ENCODE assay signal across 8 cellular contexts in the genomic region with DNA sequence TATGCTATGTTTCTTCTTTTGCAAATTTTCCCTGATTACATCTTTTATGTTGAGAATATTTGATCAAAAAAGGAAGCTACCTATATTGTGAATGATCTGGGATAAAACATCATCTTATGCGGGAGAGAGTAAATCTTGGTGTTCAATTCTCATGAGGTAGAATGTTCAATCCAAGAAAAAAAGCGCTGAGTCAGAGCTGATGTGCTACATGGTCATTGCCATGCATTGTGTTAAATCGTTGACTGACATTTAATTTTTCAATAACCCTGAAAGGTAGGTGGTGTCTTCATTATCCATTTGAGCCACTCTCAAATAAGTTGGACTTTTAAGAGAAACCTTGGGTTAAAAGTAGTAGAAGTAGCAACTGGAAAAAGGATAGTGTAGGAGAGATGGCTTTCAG. TPM values are rescaled to one million over a fixed set of nuclear protein-coding genes. Genes with fewer than 3 reads are reported as not detected.
DNase-seq lines count a peak whose midpoint lies in the region; ATAC-seq, FAIRE-seq and TF ChIP-seq lines count a peak whose summit lies in the region.
"Not testable (repeated sequence)": the region's sequence is repeated elsewhere in the genome, so short reads cannot be mapped to it uniquely, and the experiment has no call there.

No MANE protein-coding gene starts in this region.

- not testable (repeated sequence) for FAIRE-seq in A549 (lab: Jason Lieb, UNC); HepG2 (lab: Jason Lieb, UNC)

- not testable (repeated sequence) for H3K9me3 Mint-ChIP-seq in activated CD8-positive, alpha-beta T cell treated with anti-CD3 and anti-CD28 coated beads, Interleukin-2, amount 10 ng/mL, durations not matched to agents 7 days and 5 days (ENCODE audit: insufficient read depth); central memory CD8-positive, alpha-beta T cell; stimulated activated naive B cell treated with anti-CD40 and anti-IgM and Interleukin-4, amounts not matched to agents 10 μg/mL and 1 μg/mL and 100 μg/mL, for 72 hours

- peak overlapping the region; percentile 88 for H3K27ac Mint-ChIP-seq in activated CD8-positive, alpha-beta T cell treated with anti-CD3 and anti-CD28 coated beads, Interleukin-2, amount 10 ng/mL, durations not matched to agents 7 days and 5 days
- peak overlapping the region; percentile 15 for H3K27ac Mint-ChIP-seq in central memory CD8-positive, alpha-beta T cell (ENCODE audit: low read depth)
- H3K27ac Mint-ChIP-seq in stimulated activated naive B cell treated with anti-CD40 and anti-IgM and Interleukin-4, amounts not matched to agents 10 μg/mL and 1 μg/mL and 100 μg/mL, for 72 hours = peak overlapping the region; percentile 31

- H3K4me1 ChIP-seq in A549 = not testable (repeated sequence)
- H3K4me1 ChIP-seq in DND-41 (ENCODE audit: insufficient read depth, low read length) (peaks cover 35% of the 10 kb centered on the region), OCI-LY3 (ENCODE audit: low read length) (peaks cover 15% of the 10 kb centered on the region), HepG2 (ENCODE audit: insufficient read depth, low read length) (peaks cover 38% of the 10 kb centered on the region)

- TF ChIP-seq CTCF in A549 (IDR thresholded peaks at IDR 0.05); DND-41 (IDR thresholded peaks at IDR 0.05; ENCODE audit: borderline replicate concordance, extremely low read depth, low read length, poor library complexity, severe bottlenecking); OCI-LY3 (IDR thresholded peaks at IDR 0.05; ENCODE audit: low read depth, low read length); HepG2 (CRISPR knock-in tag; IDR thresholded peaks at IDR 0.05): not testable (repeated sequence)

- H3K27ac ChIP-seq in A549; DND-41 (ENCODE audit: low read length); OCI-LY3 (ENCODE audit: low read length): not testable (repeated sequence)
- H3K27ac ChIP-seq in HepG2 (ENCODE audit: extremely low read length, insufficient read depth, low read length) = peak overlapping the region; percentile 86

- not testable (repeated sequence) for H3K4me3 Mint-ChIP-seq in activated CD8-positive, alpha-beta T cell treated with anti-CD3 and anti-CD28 coated beads, Interleukin-2, amount 10 ng/mL, durations not matched to agents 7 days and 5 days; central memory CD8-positive, alpha-beta T cell; stimulated activated naive B cell treated with anti-CD40 and anti-IgM and Interleukin-4, amounts not matched to agents 10 μg/mL and 1 μg/mL and 100 μg/mL, for 72 hours

- H3K36me3 Mint-ChIP-seq in activated CD8-positive, alpha-beta T cell treated with anti-CD3 and anti-CD28 coated beads, Interleukin-2, amount 10 ng/mL, durations not matched to agents 7 days and 5 days (ENCODE audit: low read depth) = peaks cover 42% of the 10 kb centered on the region
- H3K36me3 Mint-ChIP-seq in central memory CD8-positive, alpha-beta T cell (ENCODE audit: insufficient read depth); stimulated activated naive B cell treated with anti-CD40 and anti-IgM and Interleukin-4, amounts not matched to agents 10 μg/mL and 1 μg/mL and 100 μg/mL, for 72 hours: not testable (repeated sequence)

- H3K4me1 Mint-ChIP-seq in activated CD8-positive, alpha-beta T cell treated with anti-CD3 and anti-CD28 coated beads, Interleukin-2, amount 10 ng/mL, durations not matched to agents 7 days and 5 days (ENCODE audit: low read depth) = peaks cover 56% of the 10 kb centered on the region
- peaks cover 25% of the 10 kb centered on the region for H3K4me1 Mint-ChIP-seq in central memory CD8-positive, alpha-beta T cell
- H3K4me1 Mint-ChIP-seq in stimulated activated naive B cell treated with anti-CD40 and anti-IgM and Interleukin-4, amounts not matched to agents 10 μg/mL and 1 μg/mL and 100 μg/mL, for 72 hours = peaks cover 28 to 37% of the 10 kb centered on the region in 2 donors

- TF ChIP-seq RAD21 in A549 (conservative IDR thresholded peaks at IDR 0.05 in 1 of 2, IDR thresholded peaks at IDR 0.05 in 1 of 2); HepG2 (CRISPR knock-in tag; IDR thresholded peaks at IDR 0.05): not testable (repeated sequence)

- H3K4me2 ChIP-seq in A549 = not testable (repeated sequence)
- H3K4me2 ChIP-seq in DND-41 (ENCODE audit: insufficient read depth, low read length) (0 out of 2 replicates have a peak overlapping the region, but pooled peaks have one; percentile 64), OCI-LY3 (ENCODE audit: low read length) (peak overlapping the region; percentile 59), HepG2 (ENCODE audit: low read depth, low read length) (peak overlapping the region; percentile 78)

- H3K4me3 ChIP-seq in A549; DND-41 (ENCODE audit: low read depth in 1 of 2, low read length in 2 of 2); OCI-LY3 (ENCODE audit: low read length); HepG2 (replicated peaks in 1 of 3; ENCODE audit: insufficient read depth in 1 of 3, low read depth in 2 of 3, low read length in 3 of 3): not testable (repeated sequence)

- TF ChIP-seq POLR2A in A549 (IDR thresholded peaks at IDR 0.05; ENCODE audit: low read length); HepG2 (IDR thresholded peaks at IDR 0.05; ENCODE audit: insufficient read depth in 1 of 2, low read depth in 2 of 2, low read length in 2 of 2): not testable (repeated sequence)

- ATAC-seq in A549; DND-41 (ENCODE audit: insufficient read depth, low read depth); activated CD8-positive, alpha-beta T cell treated with anti-CD3 and anti-CD28 coated beads, Interleukin-2, amount 10 ng/mL, durations not matched to agents 7 days and 5 days; central memory CD8-positive, alpha-beta T cell (replicated peaks; ENCODE audit: extremely low read depth, poor library complexity, severe bottlenecking); HepG2; stimulated activated naive B cell treated with anti-CD40 and anti-IgM and Interleukin-4, amounts not matched to agents 10 μg/mL and 1 μg/mL and 100 μg/mL, for 72 hours (replicated peaks): not testable (repeated sequence)

- not testable (repeated sequence) for H3K27me3 ChIP-seq in DND-41 (ENCODE audit: insufficient read depth, low read length, poor library complexity); OCI-LY3 (ENCODE audit: low read depth, low read length); HepG2 (ENCODE audit: control insufficient read depth in 1 of 2, insufficient read depth in 2 of 2, low read length in 2 of 2)

- POLR2A ChIA-PET in A549 (lab: Yijun Ruan, JAX); HepG2 (lab: Yijun Ruan, JAX): not testable (repeated sequence)
- POLR2A ChIA-PET in activated CD8-positive, alpha-beta T cell treated with anti-CD3 and anti-CD28 coated beads, Interleukin-2, amount 10 ng/mL, durations not matched to agents 7 days and 5 days (lab: Charles Lee) = interaction anchor here (0.6 kb wide), 2 partner anchors 39 to 46 kb away, joined by 3 read pairs; no protein-coding TSS in a partner anchor

- H3K79me2 ChIP-seq in DND-41 (ENCODE audit: insufficient read depth, low read length); OCI-LY3 (ENCODE audit: low read length); HepG2 (ENCODE audit: insufficient read depth, low read length): not testable (repeated sequence)

- not testable (repeated sequence) for H3K9me3 ChIP-seq in A549; DND-41 (ENCODE audit: insufficient read depth, low read length, severe bottlenecking); OCI-LY3 (ENCODE audit: insufficient read depth, low read length); HepG2 (ENCODE audit: low read length)

- H3K27me3 Mint-ChIP-seq in activated CD8-positive, alpha-beta T cell treated with anti-CD3 and anti-CD28 coated beads, Interleukin-2, amount 10 ng/mL, durations not matched to agents 7 days and 5 days (ENCODE audit: low read depth); central memory CD8-positive, alpha-beta T cell; stimulated activated naive B cell treated with anti-CD40 and anti-IgM and Interleukin-4, amounts not matched to agents 10 μg/mL and 1 μg/mL and 100 μg/mL, for 72 hours: not testable (repeated sequence)

- 86% methylated on average over 3 of the region's 3 CpGs for WGBS in A549 (ENCODE audit: missing lambda C conversion rate)
- WGBS in HepG2 (ENCODE audit: low lambda C conversion rate) = 92% methylated on average over 3 of the region's 3 CpGs

- in situ Hi-C loops in KBM-7 (cut with MboI; ENCODE audit: low pct_unique_long_range_greater_than_20kb, low sequenced_read_pairs); HepG2 (cut with HindIII; ENCODE audit: extremely low pct_ligation_motif_present, low pct_unique_long_range_greater_than_20kb): not testable (repeated sequence)

- not testable (repeated sequence) for H2AFZ ChIP-seq in DND-41 (ENCODE audit: low read depth, low read length); OCI-LY3 (ENCODE audit: low read depth, low read length); HepG2 (ENCODE audit: low read length)

- not testable (repeated sequence) for DNase-seq in A549 (ENCODE audit: low read depth in 1 of 2, low spot score in 1 of 2); DND-41; activated CD8-positive, alpha-beta T cell treated with anti-CD3 and anti-CD28 coated beads, Interleukin-2, amount 10 ng/mL, durations not matched to agents 7 days and 5 days; central memory CD8-positive, alpha-beta T cell (ENCODE audit: low spot score in 2 of 2); HepG2 (ENCODE audit: low spot score); stimulated activated naive B cell treated with anti-CD40 and anti-IgM and Interleukin-4, amounts not matched to agents 10 μg/mL and 1 μg/mL and 100 μg/mL, for 72 hours
- DNase-seq in KBM-7 = peak; percentile 15

- H3K9ac ChIP-seq in DND-41 (ENCODE audit: low read depth, low read length); OCI-LY3 (ENCODE audit: low read length); HepG2 (ENCODE audit: insufficient read depth, low read depth, low read length): not testable (repeated sequence)

- TF ChIP-seq EP300 in A549 (IDR thresholded peaks at IDR 0.05); HepG2 (IDR thresholded peaks at IDR 0.05; ENCODE audit: low read depth in 2 of 2, low read length in 2 of 2); HepG2 (CRISPR knock-in tag; IDR thresholded peaks at IDR 0.05; ENCODE audit: borderline replicate concordance): not testable (repeated sequence)

- not testable (repeated sequence) for H3K36me3 ChIP-seq in DND-41 (ENCODE audit: insufficient read depth, low read length); OCI-LY3 (replicated peaks; ENCODE audit: low read depth, low read length); HepG2 (replicated peaks in 1 of 2; ENCODE audit: control insufficient read depth in 1 of 2, insufficient read depth in 2 of 2, low read length in 2 of 2)

- intact Hi-C loops in HepG2 (cut with micrococcal nuclease; ENCODE audit: unreplicated experiment) = loop anchor here (5.0 kb wide), 1 partner anchor 73 kb away; a partner anchor contains a TSS

- not testable (repeated sequence) for H4K20me1 ChIP-seq in DND-41 (ENCODE audit: insufficient read depth, low read length); HepG2 (ENCODE audit: insufficient read depth, low read length)
- H4K20me1 ChIP-seq in OCI-LY3 (ENCODE audit: insufficient read depth, low read length) = peaks cover 20% of the 10 kb centered on the region

- not testable (repeated sequence) for BruUV-seq in HepG2 (replicated peaks; lab: Mats Ljungman, UMichigan)

- CTCF ChIA-PET in A549 (lab: Yijun Ruan, JAX); HepG2 (lab: Yijun Ruan, JAX; ENCODE audit: low intra/inter-chr PET ratio, low total read pairs): not testable (repeated sequence)
- CTCF ChIA-PET in activated CD8-positive, alpha-beta T cell treated with anti-CD3 and anti-CD28 coated beads, Interleukin-2, amount 10 ng/mL, durations not matched to agents 7 days and 5 days (lab: Charles Lee) = interaction anchor here (1.3 to 4.4 kb wide), 2 partner anchors 45 to 123 kb away, joined by 3 to 13 read pairs; no protein-coding TSS in a partner anchor

RNA-seq across cellular contexts. Expression of a gene that starts 47.4 kb away (rescaled TPM):
- polyA plus RNA-seq in A549 (2011; rRNA removed) (17.3 and 21.6 TPM in 2 replicates), A549 (2017; fragmentation: RNase III; extraction: RNeasy Plus Mini Kit Qiagen cat#74134 plus additional on column Dnase treatment) (10.7 to 13.6 TPM (median 12.2 TPM) in 3 replicates), HepG2 (2011; rRNA removed) (7.3 and 9.2 TPM in 2 replicates)
- 6.4 and 6.6 TPM in 2 replicates for polyA plus RNA-seq in A549 (2012; cell fraction: cytosol; rRNA removed)
- polyA plus RNA-seq in A549 (2012; cell fraction: nucleus; rRNA removed) = 2.2 and 4.7 TPM in 2 replicates
- 6.9 and 8.1 TPM in 2 replicates for polyA minus RNA-seq in A549 (2011; rRNA and poly(A)+ RNA removed)
- total RNA-seq in activated CD8-positive, alpha-beta T cell treated with anti-CD3 and anti-CD28 coated beads, Interleukin-2, amount 10 ng/mL, durations not matched to agents 7 days and 5 days = 10 to 100 TPM; 32.9 to 36.4 TPM
- 14.4 and 17.6 TPM in 2 replicates for total RNA-seq in HepG2 (2016; rRNA removed; fragmentation: Illumina TruSeq; extraction: Trizol)
- 52.4 and 52.6 TPM in 2 replicates for total RNA-seq in HepG2 (2016; cell fraction: cytosol; rRNA removed; fragmentation: Illumina TruSeq; extraction: Trizol; ENCODE audit: low read depth)
- total RNA-seq in HepG2 (2016; cell fraction: insoluble cytoplasmic fraction; rRNA removed; fragmentation: Illumina TruSeq; extraction: Trizol) = 14.9 and 17.3 TPM in 2 replicates
- total RNA-seq in HepG2 (2016; cell fraction: membrane; rRNA removed; fragmentation: Illumina TruSeq; extraction: Trizol) = 23.8 and 25.0 TPM in 2 replicates
- total RNA-seq in HepG2 (2016; cell fraction: nucleus; rRNA removed; fragmentation: Illumina TruSeq; extraction: Trizol) = 11.9 and 12.8 TPM in 2 replicates
- 4.0 and 6.6 TPM in 2 replicates for polyA plus RNA-seq in HepG2 (2011; cell fraction: cytosol; rRNA removed)
- polyA plus RNA-seq in HepG2 (2011; cell fraction: nucleus; rRNA removed) = 4.0 and 5.2 TPM in 2 replicates
- polyA plus RNA-seq in HepG2 (2012) = 9.3 and 10.4 TPM in 2 replicates
- 5.6 and 5.7 TPM in 2 replicates for polyA plus RNA-seq in HepG2 (2016; cell fraction: cytosol; fragmentation: Illumina TruSeq; extraction: Trizol; ENCODE audit: low read depth)
- polyA plus RNA-seq in HepG2 (2016; cell fraction: insoluble cytoplasmic fraction; fragmentation: Illumina TruSeq; extraction: Trizol; ENCODE audit: low read depth) = 13.3 and 13.7 TPM in 2 replicates
- 10.8 and 11.4 TPM in 2 replicates for polyA plus RNA-seq in HepG2 (2016; cell fraction: membrane; fragmentation: Illumina TruSeq; extraction: Trizol; ENCODE audit: low read depth)
- 12.2 and 13.7 TPM in 2 replicates for polyA plus RNA-seq in HepG2 (2016; cell fraction: nucleus; fragmentation: Illumina TruSeq; extraction: Trizol; ENCODE audit: insufficient read depth, low read depth)
- 3.6 and 4.7 TPM in 2 replicates for polyA minus RNA-seq in HepG2 (2011; rRNA and poly(A)+ RNA removed; ENCODE audit: low replicate concordance)
- polyA minus RNA-seq in HepG2 (2011; cell fraction: cytosol; rRNA and poly(A)+ RNA removed) = 4.5 and 5.6 TPM in 2 replicates
- 12.9 and 14.2 TPM in 2 replicates for polyA minus RNA-seq in HepG2 (2011; cell fraction: nucleus; rRNA and poly(A)+ RNA removed)

Comparison
In these comparisons a context has a peak if more than half of its experiments do, and no peak if none do; other contexts are left out.
1. H3K27ac Mint-ChIP-seq: peak in every context shown above with its lines; median percentile 88 in activated CD8-positive, alpha-beta T cell treated with anti-CD3 and anti-CD28 coated beads, Interleukin-2, amount 10 ng/mL, durations not matched to agents 7 days and 5 days; 31 in stimulated activated naive B cell treated with anti-CD40 and anti-IgM and Interleukin-4, amounts not matched to agents 10 μg/mL and 1 μg/mL and 100 μg/mL, for 72 hours; 15 in central memory CD8-positive, alpha-beta T cell.